19 cellular contexts compared by ENCODE assay signal in genomic region chr4:60588556-60588955, GRCh38.
A peak's percentile ranks its signal among the peaks of the same experiment; 100 is the strongest.
DNase-seq lines count a peak whose midpoint lies in the region; ATAC-seq, FAIRE-seq and TF ChIP-seq lines count a peak whose summit lies in the region.
"Had no signal": no experiment of that assay in that cellular context is flagged by ENCODE, and none has a peak within 500 bp of the region (broad histone marks: within the 10 kb centered on the region; RNA-seq: fewer than 3 reads in every experiment).

No MANE protein-coding gene starts in this region.

- H3K23ac ChIP-seq in neuronal stem cell (ENCODE audit: low read depth, low read length, poor library complexity), result no peak overlapping the region

- H3K79me2 ChIP-seq in keratinocyte (ENCODE audit: control insufficient read depth, insufficient read depth, low read length) (no peaks in the 10 kb centered on the region), PC-3 (ENCODE audit: low read length) (no peaks in the 10 kb centered on the region)

- no peak overlapping the region for H4K91ac ChIP-seq in neuronal stem cell (ENCODE audit: low read depth, low read length, poor library complexity)

- POLR2A ChIA-PET in RWPE1 (lab: Yijun Ruan, JAX; ENCODE audit: low non-redundant PET) (no interaction called here), PC-3 (lab: Charles Lee; ENCODE audit: unreplicated experiment) (no interaction called here)

- no peak overlapping the region for H3K4ac ChIP-seq in neuronal stem cell (ENCODE audit: low read length)

- no TSS peak for BruUV-seq in PC-3 (replicated peaks; lab: Mats Ljungman, UMichigan)

- no peaks in the 10 kb centered on the region for H3K36me3 ChIP-seq in RWPE2 (ENCODE audit: low read depth)
- no peaks in the 10 kb centered on the region for H3K36me3 ChIP-seq in keratinocyte (ENCODE audit: control insufficient read depth in 2 of 2, extremely low read depth in 1 of 2, insufficient read depth in 2 of 2, low read length in 2 of 2)
- no peaks in the 10 kb centered on the region for H3K36me3 ChIP-seq in neuronal stem cell (replicated peaks in 1 of 2; ENCODE audit: control insufficient read depth in 2 of 2, insufficient read depth in 2 of 2, low read length in 2 of 2)
- no peaks in the 10 kb centered on the region for H3K36me3 ChIP-seq in PC-3 (ENCODE audit: low read depth, low read length)
- H3K36me3 ChIP-seq: HAP-1 had no signal

- no peaks in the 10 kb centered on the region for H3K9me1 ChIP-seq in keratinocyte (ENCODE audit: control insufficient read depth, extremely low read depth, insufficient read depth, low read length)

- peak overlapping the region; percentile 83 for H2AFZ ChIP-seq in keratinocyte (ENCODE audit: control insufficient read depth, low read length)
- no peak overlapping the region for H2AFZ ChIP-seq in neuronal stem cell (ENCODE audit: low read length)
- H2AFZ ChIP-seq in PC-3 (ENCODE audit: low read length), result no peak overlapping the region

- no peak overlapping the region for H4K8ac ChIP-seq in neuronal stem cell (ENCODE audit: low read depth, low read length)

- no peaks in the 10 kb centered on the region for H3K9me2 ChIP-seq in PC-3 (replicated peaks; ENCODE audit: low read length)

- H3K27ac ChIP-seq in RWPE1, result no peak overlapping the region
- no peak overlapping the region for H3K27ac ChIP-seq in RWPE2 (ENCODE audit: poor library complexity, severe bottlenecking)
- no peak overlapping the region for H3K27ac ChIP-seq in keratinocyte (ENCODE audit: control insufficient read depth, insufficient read depth, low read length)
- no peak overlapping the region for H3K27ac ChIP-seq in neuronal stem cell (replicated peaks; ENCODE audit: low read length)
- H3K27ac ChIP-seq in PC-3 (ENCODE audit: low read length), result no peak overlapping the region

- H2BK120ac ChIP-seq in neuronal stem cell (ENCODE audit: low read depth, low read length), result no peak overlapping the region

- no peak overlapping the region for H3K18ac ChIP-seq in neuronal stem cell (ENCODE audit: low read length)

- no peaks in the 10 kb centered on the region for H4K20me1 ChIP-seq in keratinocyte (ENCODE audit: control insufficient read depth, extremely low read depth, insufficient read depth, low read length)
- no peaks in the 10 kb centered on the region for H4K20me1 ChIP-seq in PC-3 (ENCODE audit: low read length)

- no peak for FAIRE-seq in keratinocyte (lab: Jason Lieb, UNC)
- FAIRE-seq: GM12891, GM18507, H54 had no signal

- H3K4me2 ChIP-seq in keratinocyte (ENCODE audit: control insufficient read depth, extremely low read depth, insufficient read depth, low read depth, low read length) (peak overlapping the region; percentile 29), neuronal stem cell (ENCODE audit: insufficient read depth, low read length, poor library complexity, severe bottlenecking) (no peak overlapping the region), PC-3 (ENCODE audit: low read length) (no peak overlapping the region)

- H3K4me1 ChIP-seq in RWPE2 (ENCODE audit: insufficient read depth, poor library complexity, severe bottlenecking), result no peaks in the 10 kb centered on the region
- H3K4me1 ChIP-seq in keratinocyte (ENCODE audit: control insufficient read depth, extremely low read depth, insufficient read depth, low read length), result peaks cover 14% of the 10 kb centered on the region
- no peaks in the 10 kb centered on the region for H3K4me1 ChIP-seq in neuronal stem cell (ENCODE audit: control insufficient read depth in 2 of 2, insufficient read depth in 1 of 2, low read depth in 1 of 2, low read length in 2 of 2)
- H3K4me1 ChIP-seq in PC-3 (ENCODE audit: insufficient read depth, low read length), result no peaks in the 10 kb centered on the region
- H3K4me1 ChIP-seq: HAP-1 had no signal

- H3K4me3 ChIP-seq in RWPE2 (ENCODE audit: severe bottlenecking) (no peak overlapping the region), epithelial cell of esophagus (ENCODE audit: low read length) (no peak overlapping the region), keratinocyte (ENCODE audit: control insufficient read depth in 2 of 3, extremely low read depth in 1 of 3, insufficient read depth in 2 of 3, low read depth in 1 of 3, low read length in 3 of 3) (no peak overlapping the region), neuronal stem cell (ENCODE audit: low read length in 2 of 2) (no peak overlapping the region), PC-3 (ENCODE audit: low read length) (no peak overlapping the region)
- H3K4me3 ChIP-seq: HAP-1 had no signal

- no peaks in the 10 kb centered on the region for H3K79me1 ChIP-seq in neuronal stem cell (ENCODE audit: low read depth, low read length)

- no peaks in the 10 kb centered on the region for H3F3A ChIP-seq in PC-3 (ENCODE audit: low read length, unreplicated experiment)

- ATAC-seq in RWPE2 (ENCODE audit: low read depth), result 0 out of 3 replicates have a peak, but pooled peaks have one; percentile 45
- no peak for ATAC-seq in PC-3

- no peak overlapping the region for H2BK15ac ChIP-seq in neuronal stem cell (ENCODE audit: low read length)

- no peak overlapping the region for H2BK12ac ChIP-seq in neuronal stem cell (ENCODE audit: low read length)

- H2BK5ac ChIP-seq in neuronal stem cell (ENCODE audit: low read length), result no peak overlapping the region

- no CpG with 5 or more reads among the region's 1 CpG for WGBS in neuronal stem cell (ENCODE audit: extremely low coverage in 2 of 2, insufficient read length in 2 of 2, insufficient replicate concordance in 1 of 2), 2 donors

- H3K14ac ChIP-seq in neuronal stem cell (ENCODE audit: low read length), result no peak overlapping the region

- no peaks in the 10 kb centered on the region for H3K27me3 ChIP-seq in RWPE2 (ENCODE audit: insufficient read depth, poor library complexity, severe bottlenecking)
- H3K27me3 ChIP-seq in keratinocyte (ENCODE audit: control insufficient read depth, extremely low read depth, insufficient read depth, low read length), result no peaks in the 10 kb centered on the region
- no peaks in the 10 kb centered on the region for H3K27me3 ChIP-seq in neuronal stem cell (ENCODE audit: control insufficient read depth in 3 of 3, insufficient read depth in 3 of 3, low read depth in 1 of 3, low read length in 3 of 3)
- H3K27me3 ChIP-seq in PC-3 (ENCODE audit: low read length), result no peaks in the 10 kb centered on the region

- no peak overlapping the region for H3K9ac ChIP-seq in keratinocyte (ENCODE audit: control insufficient read depth, extremely low read depth, insufficient read depth, low read length)
- no peak overlapping the region for H3K9ac ChIP-seq in neuronal stem cell (ENCODE audit: low read depth, low read length, poor library complexity)
- no peak overlapping the region for H3K9ac ChIP-seq in PC-3 (ENCODE audit: low read length)

- dilution Hi-C loops in keratinocyte (cut with MboI; ENCODE audit: extremely low pct_ligation_motif_present, low sequenced_read_pairs), result no loop called here

- DNase-seq in RWPE1 (ENCODE audit: low spot score), result peak; percentile 9
- no peak for DNase-seq in RWPE2 (ENCODE audit: low spot score)
- peak; percentile 79 for DNase-seq in epithelial cell of esophagus (ENCODE audit: low read depth)
- no peak for DNase-seq in keratinocyte (ENCODE audit: low read depth, low spot score)
- no peak for DNase-seq in neuronal stem cell (ENCODE audit: low spot score)
- no peak for DNase-seq in PC-3
- DNase-seq: C1 segment of cervical spinal cord; Calu3; CD4-positive, alpha-beta memory T cell; COR-L47; DMS53; DMS79 treated with DMSO at 0.1 percent for 48 hours; GF-D8; GOT3; HFFc6 had no signal

- H2AK5ac ChIP-seq in neuronal stem cell (ENCODE audit: low read depth, low read length), result no peak overlapping the region

- intact Hi-C loops in PC-3 (cut with micrococcal nuclease), result no loop called here

- TF ChIP-seq CTCF in RWPE1 (conservative IDR thresholded peaks at IDR 0.05; ENCODE audit: low read depth) (no peak), RWPE2 (IDR thresholded peaks at IDR 0.05; ENCODE audit: poor library complexity, severe bottlenecking) (no peak), epithelial cell of esophagus (IDR thresholded peaks at IDR 0.05; ENCODE audit: insufficient read depth, low read depth, low read length, missing control alignments) (no peak), keratinocyte (optimal IDR thresholded peaks at IDR 0.05 in 1 of 3, IDR thresholded peaks at IDR 0.05 in 1 of 3, conservative IDR thresholded peaks at IDR 0.05 in 1 of 3; ENCODE audit: extremely low read depth in 1 of 3, insufficient read depth in 2 of 3, low read length in 3 of 3) (no peak), PC-3 (conservative IDR thresholded peaks at IDR 0.05; ENCODE audit: low read depth, low read length) (no peak)

- H3K9me3 ChIP-seq in RWPE2 (ENCODE audit: severe bottlenecking) (no peaks in the 10 kb centered on the region), keratinocyte (ENCODE audit: control insufficient read depth, low read depth, low read length) (no peaks in the 10 kb centered on the region), neuronal stem cell (replicated peaks in 1 of 2; ENCODE audit: control insufficient read depth in 2 of 2, insufficient read depth in 1 of 2, low read depth in 1 of 2, low read length in 2 of 2) (no peaks in the 10 kb centered on the region), PC-3 (ENCODE audit: low read length) (no peaks in the 10 kb centered on the region)
- H3K9me3 ChIP-seq: HAP-1 had no signal

- CTCF ChIA-PET in RWPE1 (lab: Yijun Ruan, JAX), result no interaction called here
- CTCF ChIA-PET in PC-3 (lab: Charles Lee), result no interaction called here

Comparison
In these comparisons a context has a peak if more than half of its experiments do, and no peak if none do; other contexts are left out.
1. DNase-seq: peak in RWPE1 (single experiment) and epithelial cell of esophagus (single experiment); none in RWPE2 (single experiment), keratinocyte (single experiment), neuronal stem cell (single experiment) and PC-3 (single experiment).